20 cellular contexts compared by ENCODE assay signal in genomic region chr13:98537306-98537705, GRCh38. TPM values are rescaled to one million over a fixed set of nuclear protein-coding genes. Genes with fewer than 3 reads are reported as not detected.
DNase-seq lines count a peak whose midpoint lies in the region; ATAC-seq and TF ChIP-seq lines count a peak whose summit lies in the region.
"Had no signal": no experiment of that assay in that cellular context is flagged by ENCODE, and none has a peak within 500 bp of the region (broad histone marks: within the 10 kb centered on the region; RNA-seq: fewer than 3 reads in every experiment).

No MANE protein-coding gene starts in this region.

- H3K4me3 Mint-ChIP-seq in activated CD4-positive, alpha-beta memory T cell treated with anti-CD3 and anti-CD28 coated beads for 36 hours: no peak overlapping the region
- peak overlapping the region in 6 of 10 donors; percentile 26 to 66 (median 48) for H3K4me3 Mint-ChIP-seq in naive thymus-derived CD8-positive, alpha-beta T cell
- no peak overlapping the region for H3K4me3 Mint-ChIP-seq in activated CD8-positive, alpha-beta memory T cell treated with anti-CD3 and anti-CD28 coated beads, Interleukin-2, amount 10 ng/mL, durations not matched to agents 7 days and 5 days
- H3K4me3 Mint-ChIP-seq: brain had no signal

- H2AFZ ChIP-seq in DND-41 (ENCODE audit: low read depth, low read length): no peak overlapping the region
- H2AFZ ChIP-seq: GM23248 had no signal

- H3K9ac ChIP-seq in BLaER1 (no peak overlapping the region), DND-41 (ENCODE audit: low read depth, low read length) (no peak overlapping the region)
- H3K9ac ChIP-seq: GM23248 had no signal

- H3K4me2 ChIP-seq in BLaER1 (peak overlapping the region; percentile 21; the same call in 1 of the 2 replicates), DND-41 (ENCODE audit: insufficient read depth, low read length) (no peak overlapping the region)

- no peak for TF ChIP-seq CTCF in DND-41 (IDR thresholded peaks at IDR 0.05; ENCODE audit: borderline replicate concordance, extremely low read depth, low read length, poor library complexity, severe bottlenecking)
- TF ChIP-seq CTCF in lower lobe of right lung (IDR thresholded peaks at IDR 0.05): no peak

- H3K27me3 ChIP-seq in BLaER1 (no peaks in the 10 kb centered on the region), DND-41 (ENCODE audit: insufficient read depth, low read length, poor library complexity) (no peaks in the 10 kb centered on the region), lower lobe of right lung (ENCODE audit: low read depth) (no peaks in the 10 kb centered on the region)
- H3K27me3 ChIP-seq: neutrophil, upper lobe of left lung had no signal

- H3K79me2 ChIP-seq in DND-41 (ENCODE audit: insufficient read depth, low read length): peaks cover 99% of the 10 kb centered on the region

- no peak for DNase-seq in DND-41
- no peak for DNase-seq in activated CD4-positive, alpha-beta memory T cell treated with anti-CD3 and anti-CD28 coated beads for 36 hours
- no peak for DNase-seq in naive thymus-derived CD8-positive, alpha-beta T cell
- DNase-seq in lower lobe of right lung: no peak
- no peak for DNase-seq in cortex of kidney (lab: John Stamatoyannopoulos, UW)
- no peak for DNase-seq in activated CD8-positive, alpha-beta memory T cell treated with anti-CD3 and anti-CD28 coated beads, Interleukin-2, amount 10 ng/mL, durations not matched to agents 7 days and 5 days
- DNase-seq: activated CD4-positive, alpha-beta T cell treated with anti-CD3 and anti-CD28 coated beads for 4 hours; activated naive CD8-positive, alpha-beta T cell treated with anti-CD3 and anti-CD28 coated beads for 36 hours; activated T-cell treated with anti-CD3 and anti-CD28 coated beads, Interleukin-2, amount 50 U/mL, for 1 hour; COR-L47; foreskin fibroblast; GM23248; NCI-H1930; retina; stimulated activated CD4-positive, alpha-beta T cell treated with anti-CD3 and anti-CD28 coated beads, Interleukin-12 subunit alpha, Interleukin-12 subunit beta, amount 100 ng/mL, for 4 hours had no signal

- peak overlapping the region; percentile 39 for H3K27ac Mint-ChIP-seq in activated CD4-positive, alpha-beta memory T cell treated with anti-CD3 and anti-CD28 coated beads for 36 hours
- H3K27ac Mint-ChIP-seq in naive thymus-derived CD8-positive, alpha-beta T cell: peak overlapping the region in 8 of 10 donors; percentile 15 to 90 (median 60)
- no peak overlapping the region for H3K27ac Mint-ChIP-seq in activated CD8-positive, alpha-beta memory T cell treated with anti-CD3 and anti-CD28 coated beads, Interleukin-2, amount 10 ng/mL, durations not matched to agents 7 days and 5 days

- H3K9me3 ChIP-seq in BLaER1 (no peaks in the 10 kb centered on the region), DND-41 (ENCODE audit: insufficient read depth, low read length, severe bottlenecking) (no peaks in the 10 kb centered on the region), lower lobe of right lung (no peaks in the 10 kb centered on the region)
- H3K9me3 ChIP-seq: neutrophil, upper lobe of left lung had no signal

- peaks cover 91% of the 10 kb centered on the region for H3K4me1 Mint-ChIP-seq in activated CD4-positive, alpha-beta memory T cell treated with anti-CD3 and anti-CD28 coated beads for 36 hours (ENCODE audit: low read depth)
- H3K4me1 Mint-ChIP-seq in naive thymus-derived CD8-positive, alpha-beta T cell: peaks cover 45 to 94% (median 91%) of the 10 kb centered on the region in 4 donors
- H3K4me1 Mint-ChIP-seq in activated CD8-positive, alpha-beta memory T cell treated with anti-CD3 and anti-CD28 coated beads, Interleukin-2, amount 10 ng/mL, durations not matched to agents 7 days and 5 days: peaks cover 74% of the 10 kb centered on the region

- H3K27me3 Mint-ChIP-seq in activated CD4-positive, alpha-beta memory T cell treated with anti-CD3 and anti-CD28 coated beads for 36 hours: no peaks in the 10 kb centered on the region
- no peaks in the 10 kb centered on the region for H3K27me3 Mint-ChIP-seq in naive thymus-derived CD8-positive, alpha-beta T cell
- H3K27me3 Mint-ChIP-seq in activated CD8-positive, alpha-beta memory T cell treated with anti-CD3 and anti-CD28 coated beads, Interleukin-2, amount 10 ng/mL, durations not matched to agents 7 days and 5 days: no peaks in the 10 kb centered on the region
- H3K27me3 Mint-ChIP-seq: activated naive CD8-positive, alpha-beta T cell treated with anti-CD3 and anti-CD28 coated beads for 36 hours; brain had no signal

- H3K4me1 ChIP-seq in BLaER1 (peaks cover 54% of the 10 kb centered on the region), DND-41 (ENCODE audit: insufficient read depth, low read length) (no peaks in the 10 kb centered on the region), lower lobe of right lung (peaks cover 69% of the 10 kb centered on the region)

- peaks cover 19% of the 10 kb centered on the region for H3K36me3 Mint-ChIP-seq in activated CD4-positive, alpha-beta memory T cell treated with anti-CD3 and anti-CD28 coated beads for 36 hours
- H3K36me3 Mint-ChIP-seq in naive thymus-derived CD8-positive, alpha-beta T cell: peaks cover 0 to 31% (median 3%) of the 10 kb centered on the region in 3 donors
- peaks cover 23% of the 10 kb centered on the region for H3K36me3 Mint-ChIP-seq in activated CD8-positive, alpha-beta memory T cell treated with anti-CD3 and anti-CD28 coated beads, Interleukin-2, amount 10 ng/mL, durations not matched to agents 7 days and 5 days

- POLR2A ChIA-PET in activated CD4-positive, alpha-beta memory T cell treated with anti-CD3 and anti-CD28 coated beads for 36 hours (lab: Charles Lee): interaction anchor here (1.5 to 2.8 kb wide), 2 partner anchors 8 to 17 kb away, joined by 3 to 15 read pairs; no protein-coding TSS in a partner anchor
- POLR2A ChIA-PET in naive thymus-derived CD8-positive, alpha-beta T cell (lab: Charles Lee): no interaction called here

- H3K4me3 ChIP-seq in BLaER1: no peak overlapping the region
- no peak overlapping the region for H3K4me3 ChIP-seq in DND-41 (ENCODE audit: low read depth in 1 of 2, low read length in 2 of 2)
- no peak overlapping the region for H3K4me3 ChIP-seq in lower lobe of right lung
- H3K4me3 ChIP-seq: GM23248, upper lobe of left lung had no signal

- H3K36me3 ChIP-seq in BLaER1 (peaks cover 51% of the 10 kb centered on the region), DND-41 (ENCODE audit: insufficient read depth, low read length) (peaks cover 20% of the 10 kb centered on the region; the same call in 1 of the 2 replicates), lower lobe of right lung (no peaks in the 10 kb centered on the region)
- H3K36me3 ChIP-seq: upper lobe of left lung had no signal

- 0 out of 3 replicates have a peak, but pooled peaks have one; percentile 16 for ATAC-seq in DND-41 (ENCODE audit: insufficient read depth, low read depth)
- peak in 1 of 2 donors; percentile 5 for ATAC-seq in naive thymus-derived CD8-positive, alpha-beta T cell
- no peak for ATAC-seq in lower lobe of right lung
- ATAC-seq in activated CD8-positive, alpha-beta memory T cell treated with anti-CD3 and anti-CD28 coated beads, Interleukin-2, amount 10 ng/mL, durations not matched to agents 7 days and 5 days: no peak
- ATAC-seq in HG03469 (IDR thresholded peaks at IDR 0.05; ENCODE audit: unreplicated experiment): no peak

- no peaks in the 10 kb centered on the region for H3K9me3 Mint-ChIP-seq in activated CD4-positive, alpha-beta memory T cell treated with anti-CD3 and anti-CD28 coated beads for 36 hours
- H3K9me3 Mint-ChIP-seq in naive thymus-derived CD8-positive, alpha-beta T cell: no peaks in the 10 kb centered on the region
- H3K9me3 Mint-ChIP-seq in activated CD8-positive, alpha-beta memory T cell treated with anti-CD3 and anti-CD28 coated beads, Interleukin-2, amount 10 ng/mL, durations not matched to agents 7 days and 5 days (ENCODE audit: low read depth): no peaks in the 10 kb centered on the region
- H3K9me3 Mint-ChIP-seq: activated naive CD8-positive, alpha-beta T cell treated with anti-CD3 and anti-CD28 coated beads for 36 hours had no signal

- CTCF ChIA-PET in activated CD4-positive, alpha-beta memory T cell treated with anti-CD3 and anti-CD28 coated beads for 36 hours (lab: Charles Lee): no interaction called here
- CTCF ChIA-PET in activated CD8-positive, alpha-beta memory T cell treated with anti-CD3 and anti-CD28 coated beads, Interleukin-2, amount 10 ng/mL, durations not matched to agents 7 days and 5 days (lab: Charles Lee): interaction anchor here (0.7 to 1.4 kb wide), 2 partner anchors 12 to 13 kb away, joined by 3 to 4 read pairs; no protein-coding TSS in a partner anchor

- H4K20me1 ChIP-seq in BLaER1: peaks cover 100% of the 10 kb centered on the region
- peaks cover 90% of the 10 kb centered on the region for H4K20me1 ChIP-seq in DND-41 (ENCODE audit: insufficient read depth, low read length)

- intact Hi-C loops in activated CD4-positive, alpha-beta memory T cell treated with anti-CD3 and anti-CD28 coated beads for 36 hours (cut with micrococcal nuclease): no loop called here
- intact Hi-C loops in lower lobe of right lung (cut with DNase I): no loop called here

- no peak overlapping the region for H3K27ac ChIP-seq in BLaER1
- no peak overlapping the region for H3K27ac ChIP-seq in DND-41 (ENCODE audit: low read length)
- H3K27ac ChIP-seq in lower lobe of right lung: no peak overlapping the region
- H3K27ac ChIP-seq: GM23248, neutrophil had no signal

RNA-seq across cellular contexts. Expression of gene STK24, which starts 39.6 kb away (rescaled TPM):
- total RNA-seq in activated CD4-positive, alpha-beta memory T cell treated with anti-CD3 and anti-CD28 coated beads for 36 hours: 100 to 1,000 TPM; 176 to 178 TPM
- total RNA-seq in naive thymus-derived CD8-positive, alpha-beta T cell: 100 to 1,000 TPM; 110 to 121 TPM
- 10 to 100 TPM; 22.7 to 66.6 (median 37.3) TPM for polyA plus RNA-seq in naive thymus-derived CD8-positive, alpha-beta T cell
- 94.5 TPM for total RNA-seq in lower lobe of right lung
- total RNA-seq in activated CD8-positive, alpha-beta memory T cell treated with anti-CD3 and anti-CD28 coated beads, Interleukin-2, amount 10 ng/mL, durations not matched to agents 7 days and 5 days: 100 to 1,000 TPM; 134 to 148 TPM

Comparison
In these comparisons a context has a peak if more than half of its experiments do, and no peak if none do; other contexts are left out.
1. H3K4me3 Mint-ChIP-seq: peak in naive thymus-derived CD8-positive, alpha-beta T cell (6 of 10); none in activated CD4-positive, alpha-beta memory T cell treated with anti-CD3 and anti-CD28 coated beads for 36 hours (single experiment) and activated CD8-positive, alpha-beta memory T cell treated with anti-CD3 and anti-CD28 coated beads, Interleukin-2, amount 10 ng/mL, durations not matched to agents 7 days and 5 days (single experiment).